ENCODE assay signal across 16 cellular contexts in the genomic region with DNA sequence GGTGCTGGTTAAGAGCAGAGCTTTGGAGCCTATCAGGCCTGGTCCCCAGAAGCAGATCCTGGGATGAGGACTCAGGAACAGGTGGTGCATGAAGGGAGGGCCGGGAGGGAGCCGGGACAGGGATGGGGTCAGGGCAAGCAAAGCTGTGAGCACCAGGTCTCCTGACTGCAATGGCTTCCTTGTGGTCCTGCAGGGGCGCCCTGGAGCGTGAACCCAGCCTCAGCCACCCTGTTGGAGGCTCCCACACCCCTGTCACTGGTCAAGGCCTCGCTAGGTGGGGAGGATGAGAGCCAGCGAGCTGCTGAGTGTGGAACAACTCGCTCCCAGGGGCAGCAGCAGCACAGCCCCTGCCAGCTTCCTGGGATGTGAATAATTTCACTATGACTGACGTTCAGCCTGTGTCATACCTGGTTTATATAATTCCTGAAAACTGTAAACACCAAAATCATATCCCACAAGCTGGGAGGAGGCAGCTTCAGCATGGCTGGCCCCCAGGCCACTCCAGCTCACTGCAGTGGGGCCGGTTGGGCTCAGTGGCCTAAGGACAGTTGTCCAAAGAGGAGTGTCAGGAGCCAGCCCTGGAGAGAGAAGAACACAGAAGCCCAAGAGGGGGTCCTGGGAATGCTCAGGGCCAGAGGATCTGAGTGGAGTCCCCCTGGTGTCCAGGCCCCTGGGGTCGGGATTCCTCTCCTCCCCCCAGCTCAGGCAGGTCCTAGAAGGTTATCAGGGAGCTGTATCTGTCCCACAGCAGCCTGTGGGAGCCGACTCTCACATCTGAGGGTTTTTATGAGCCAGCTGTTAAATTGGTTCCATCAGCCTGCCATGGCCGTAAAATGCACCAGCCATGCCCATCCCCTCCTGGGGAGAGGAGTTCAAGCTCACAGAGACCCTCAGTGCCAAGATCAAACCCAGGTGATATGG.
"Had no signal": no experiment of that assay in that cellular context is flagged by ENCODE, and none has a peak within 500 bp of the region (broad histone marks: within the 10 kb centered on the region; RNA-seq: fewer than 3 reads in every experiment).

No MANE protein-coding gene starts in this region.

- H3K36me3 Mint-ChIP-seq: memory B cell, naive B cell had no signal

- H3K9me3 Mint-ChIP-seq: central memory CD8-positive, alpha-beta T cell; memory B cell; naive B cell had no signal

- H3K9me3 ChIP-seq: ascending aorta, gastrocnemius medialis had no signal

- DNase-seq: activated CD4-positive, alpha-beta T cell treated with anti-CD3 and anti-CD28 coated beads, Interleukin-2, amount 50 U/mL, for 1 hour; activated CD8-positive, alpha-beta memory T cell treated with anti-CD3 and anti-CD28 coated beads, Interleukin-2, amount 50 U/mL, for 4 hours; activated effector memory CD4-positive, alpha-beta T cell treated with Interleukin-2 at 50 U/mL for 16 hours; activated naive CD4-positive, alpha-beta T cell treated with anti-CD3 and anti-CD28 coated beads, Interleukin-2, amount 50 U/mL, for 16 hours; activated T-cell treated with anti-CD3 and anti-CD28 coated beads, Interleukin-2, amount 50 U/mL, for 48 hours; gastrocnemius medialis; head of caudate nucleus; left ventricle myocardium superior; naive B cell; stimulated activated naive B cell treated with anti-CD40 and anti-IgM and Interleukin-4, amounts not matched to agents 10 μg/mL and 1 μg/mL and 100 μg/mL, for 72 hours had no signal

- H3K4me3 ChIP-seq: ascending aorta, coronary artery, gastrocnemius medialis had no signal

- H3K27ac ChIP-seq: ascending aorta, coronary artery, gastrocnemius medialis had no signal

- H3K4me1 ChIP-seq: ascending aorta, gastrocnemius medialis had no signal

- H3K4me3 Mint-ChIP-seq: central memory CD8-positive, alpha-beta T cell; memory B cell; stimulated activated naive B cell treated with anti-CD40 and anti-IgM and Interleukin-4, amounts not matched to agents 10 μg/mL and 1 μg/mL and 100 μg/mL, for 72 hours had no signal

- H3K36me3 ChIP-seq: ascending aorta, gastrocnemius medialis had no signal

- H3K27me3 ChIP-seq: ascending aorta had no signal

- H3K27ac Mint-ChIP-seq: memory B cell; naive B cell; stimulated activated naive B cell treated with anti-CD40 and anti-IgM and Interleukin-4, amounts not matched to agents 10 μg/mL and 1 μg/mL and 100 μg/mL, for 72 hours had no signal

- ATAC-seq: activated CD4-positive, CD25-positive, alpha-beta regulatory T cell treated with anti-CD3 and anti-CD28 coated beads, Interleukin-2, amount 50 U/mL, for 24 hours; esophagus mucosa; gastrocnemius medialis; left ventricle myocardium superior; stimulated activated naive B cell treated with anti-CD40 and anti-IgM and Interleukin-4, amounts not matched to agents 10 μg/mL and 1 μg/mL and 100 μg/mL, for 72 hours had no signal
